In the genomic region with DNA sequence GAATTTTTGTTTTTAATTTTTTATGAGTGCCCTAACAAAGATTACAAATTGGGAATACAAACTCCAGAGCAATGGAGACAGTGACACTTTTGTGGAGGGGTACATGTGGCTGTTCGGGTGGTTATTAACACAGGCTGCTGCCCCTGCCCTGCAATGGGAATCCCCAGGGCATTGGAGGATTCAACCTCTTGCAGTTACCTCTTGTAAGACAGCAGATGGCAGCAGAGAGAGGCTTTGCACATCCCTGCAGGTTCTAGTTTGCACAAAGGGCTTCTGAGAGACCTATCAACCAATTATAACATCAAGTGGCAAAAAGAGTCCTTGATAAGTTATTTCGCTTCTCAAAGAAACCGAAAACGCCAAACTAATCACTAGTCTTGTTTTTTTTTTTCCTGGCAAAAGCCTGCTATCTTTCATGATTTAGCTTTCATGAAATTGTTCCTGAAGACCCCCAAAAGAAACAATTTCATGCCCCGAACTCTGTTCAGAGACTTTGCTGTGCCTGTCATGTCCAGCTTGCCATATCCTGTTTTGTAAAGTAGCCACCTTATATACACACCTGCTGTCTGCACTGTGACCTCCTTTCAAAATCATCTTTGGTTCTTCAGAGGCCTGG, we compare ENCODE assay signal across 9 cellular contexts. TPM values are rescaled to one million over a fixed set of nuclear protein-coding genes. Genes with fewer than 3 reads are reported as not detected.
DNase-seq lines count a peak whose midpoint lies in the region; ATAC-seq and TF ChIP-seq lines count a peak whose summit lies in the region.
"Had no signal": no experiment of that assay in that cellular context is flagged by ENCODE, and none has a peak within 500 bp of the region (broad histone marks: within the 10 kb centered on the region; RNA-seq: fewer than 3 reads in every experiment).

No MANE protein-coding gene starts in this region.

- ATAC-seq in HG02623 (IDR thresholded peaks at IDR 0.05; ENCODE audit: unreplicated experiment), result peak; percentile 64
- peak; percentile 100 for ATAC-seq in T-helper 17 cell

- no peaks in the 10 kb centered on the region for H3K9me3 ChIP-seq in T-helper 17 cell (ENCODE audit: control insufficient read depth, low read length, poor library complexity, severe bottlenecking)

- no peak overlapping the region for H3K4me3 Mint-ChIP-seq in T-helper 17 cell
- H3K4me3 Mint-ChIP-seq in chondrocyte (ENCODE audit: unreplicated experiment), result no peak overlapping the region

- peaks cover 7% of the 10 kb centered on the region for H3K36me3 Mint-ChIP-seq in T-helper 17 cell (ENCODE audit: low read depth)
- no peaks in the 10 kb centered on the region for H3K36me3 Mint-ChIP-seq in chondrocyte (ENCODE audit: low read depth)

- H3K4me1 Mint-ChIP-seq in T-helper 17 cell (no peaks in the 10 kb centered on the region), chondrocyte (ENCODE audit: low read depth) (no peaks in the 10 kb centered on the region)

- no peaks in the 10 kb centered on the region for H3K9me3 Mint-ChIP-seq in chondrocyte (ENCODE audit: low read depth)

- peak; percentile 93 for TF ChIP-seq CTCF in chondrocyte (IDR thresholded peaks at IDR 0.05)

- H3K27me3 Mint-ChIP-seq in T-helper 17 cell (peaks cover 63% of the 10 kb centered on the region), chondrocyte (ENCODE audit: low read depth) (peaks cover 54% of the 10 kb centered on the region)

- H3K27ac Mint-ChIP-seq in T-helper 17 cell (no peak overlapping the region), chondrocyte (ENCODE audit: unreplicated experiment) (no peak overlapping the region)

- DNase-seq in stimulated activated CD4-positive, alpha-beta T cell treated with anti-CD3 and anti-CD28 coated beads, Interleukin-12 subunit alpha, Interleukin-12 subunit beta, amount 100 ng/mL, for 4 hours, result peak; percentile 29
- no peak for DNase-seq in stimulated activated CD4-positive, alpha-beta T cell treated with anti-CD3 and anti-CD28 coated beads, Interleukin-2, amount 100 ng/mL, for 48 hours
- peak; percentile 48 for DNase-seq in NCI-H2029 (lab: John Stamatoyannopoulos, UW)
- peak in 1 of 3 donors; percentile 24 for DNase-seq in T-helper 17 cell
- DNase-seq in chondrocyte (ENCODE audit: low spot score), result no peak
- peak; percentile 85 for DNase-seq in left kidney (ENCODE audit: low read depth, low spot score)
- DNase-seq in stimulated activated naive CD4-positive, alpha-beta T cell treated with Interleukin-2 at 50 U/mL for 16 hours (lab: John Stamatoyannopoulos, UW), result peak; percentile 22

RNA-seq across cellular contexts. Expression of a gene that starts 10.4 kb away (rescaled TPM):
- total RNA-seq in T-helper 17 cell, result not detected
- not detected in 3 replicates for total RNA-seq in chondrocyte
- total RNA-seq: glomerular endothelial cell had no signal

RNA-seq across cellular contexts. Expression of a gene that starts 21.5 kb away (rescaled TPM):
- total RNA-seq in T-helper 17 cell (under 1 TPM in 1 of 2 donors, not detected in 1; 0.12 TPM), chondrocyte (0.17 to 0.37 TPM (median 0.33 TPM) in 3 replicates)

RNA-seq across cellular contexts. Expression of a gene that starts 49.8 kb away (rescaled TPM):
- total RNA-seq in T-helper 17 cell, result 1 to 10 TPM; 1.3 to 3.3 TPM
- total RNA-seq in chondrocyte, result not detected in 3 replicates
- total RNA-seq: glomerular endothelial cell had no signal

Comparison
In these comparisons a context has a peak if more than half of its experiments do, and no peak if none do; other contexts are left out.
1. DNase-seq: peak in stimulated activated CD4-positive, alpha-beta T cell treated with anti-CD3 and anti-CD28 coated beads, Interleukin-12 subunit alpha, Interleukin-12 subunit beta, amount 100 ng/mL, for 4 hours (single experiment), NCI-H2029 (single experiment), left kidney (single experiment) and stimulated activated naive CD4-positive, alpha-beta T cell treated with Interleukin-2 at 50 U/mL for 16 hours (single experiment); none in stimulated activated CD4-positive, alpha-beta T cell treated with anti-CD3 and anti-CD28 coated beads, Interleukin-2, amount 100 ng/mL, for 48 hours (0 of 2) and chondrocyte (single experiment).